9 cellular contexts compared by ENCODE assay signal in the genomic region with DNA sequence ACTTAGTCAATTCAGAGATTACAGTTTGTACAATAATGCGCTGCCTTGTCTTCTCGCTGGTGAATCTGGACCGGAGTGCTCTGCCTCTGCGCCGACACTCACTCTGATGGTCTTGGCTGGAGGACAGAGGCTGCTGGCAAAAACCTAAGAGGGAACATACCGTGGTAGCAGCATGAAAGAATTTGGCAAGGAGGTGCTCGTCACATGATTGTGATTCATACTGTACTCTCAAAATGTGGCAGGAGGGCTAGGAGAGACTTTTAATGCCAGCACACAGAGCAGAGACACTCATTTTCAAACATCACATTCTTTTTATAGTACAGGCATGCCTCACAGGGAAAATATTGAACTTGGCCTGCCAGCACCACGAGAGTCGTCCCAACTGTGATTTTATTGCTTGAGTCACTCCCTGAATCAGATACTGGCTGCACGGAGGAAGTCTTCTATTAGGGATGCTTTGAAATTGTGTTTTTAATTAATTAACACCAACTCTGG.
DNase-seq lines count a peak whose midpoint lies in the region; ATAC-seq and TF ChIP-seq lines count a peak whose summit lies in the region.
"Had no signal": no experiment of that assay in that cellular context is flagged by ENCODE, and none has a peak within 500 bp of the region (broad histone marks: within the 10 kb centered on the region; RNA-seq: fewer than 3 reads in every experiment).

No MANE protein-coding gene starts in this region.

- H3K4me1 Mint-ChIP-seq in naive thymus-derived CD4-positive, alpha-beta T cell = peaks cover 0 to 4% (median 0%) of the 10 kb centered on the region in 7 donors

- intact Hi-C loops in naive thymus-derived CD4-positive, alpha-beta T cell (cut with micrococcal nuclease) = no loop called here

- peak; percentile 99 for DNase-seq in AG04449 (ENCODE audit: low read depth, low spot score)
- peak; percentile 25 for DNase-seq in NOMO-1 treated with dmso at 0.1 percent for 144 hours (lab: John Stamatoyannopoulos, UW; ENCODE audit: unreplicated experiment)
- DNase-seq in epithelial cell of esophagus (ENCODE audit: low read depth) = peak; percentile 93
- no peak for DNase-seq in naive thymus-derived CD4-positive, alpha-beta T cell
- no peak for DNase-seq in activated CD4-positive, alpha-beta T cell treated with anti-CD3 and anti-CD28 coated beads for 48 hours
- no peak for DNase-seq in NCI-H146 (lab: John Stamatoyannopoulos, UW)
- DNase-seq: GDM1 had no signal

- CTCF ChIA-PET in AG04449 (lab: Yijun Ruan, JAX) = interaction anchor here (1.8 to 2.1 kb wide), 2 partner anchors 10 to 144 kb away, joined by 7 to 8 read pairs; no protein-coding TSS in a partner anchor
- CTCF ChIA-PET in naive thymus-derived CD4-positive, alpha-beta T cell (lab: Charles Lee) = no interaction called here

- H3K36me3 ChIP-seq in naive thymus-derived CD4-positive, alpha-beta T cell (ENCODE audit: control insufficient read depth in 2 of 3, insufficient read depth in 3 of 3, low read length in 3 of 3) = no peaks in the 10 kb centered on the region

- H3K4me3 Mint-ChIP-seq in naive thymus-derived CD4-positive, alpha-beta T cell = no peak overlapping the region

- TF ChIP-seq CTCF in AG04449 (IDR thresholded peaks at IDR 0.05; ENCODE audit: insufficient read depth, low read length, missing control alignments) (no peak), epithelial cell of esophagus (IDR thresholded peaks at IDR 0.05; ENCODE audit: insufficient read depth, low read depth, low read length, missing control alignments) (no peak)

- no peaks in the 10 kb centered on the region for H3K36me3 Mint-ChIP-seq in naive thymus-derived CD4-positive, alpha-beta T cell

- H3K4me1 ChIP-seq in naive thymus-derived CD4-positive, alpha-beta T cell (ENCODE audit: control insufficient read depth in 2 of 2, insufficient read depth in 2 of 2, low read length in 2 of 2) = no peaks in the 10 kb centered on the region

- no peaks in the 10 kb centered on the region for H3K9me3 ChIP-seq in naive thymus-derived CD4-positive, alpha-beta T cell (ENCODE audit: control insufficient read depth in 2 of 3, low read length in 3 of 3)

- no peak overlapping the region for H3K27ac ChIP-seq in naive thymus-derived CD4-positive, alpha-beta T cell (ENCODE audit: low read depth, low read length)

- POLR2A ChIA-PET in AG04449 (lab: Yijun Ruan, JAX) = interaction anchor here (1.2 to 2.1 kb wide), 5 partner anchors 14 to 326 kb away, joined by 4 to 5 read pairs (median 4); no protein-coding TSS in a partner anchor
- POLR2A ChIA-PET in naive thymus-derived CD4-positive, alpha-beta T cell (lab: Charles Lee) = no interaction called here

- peaks cover 0 to 4% (median 0%) of the 10 kb centered on the region in 11 donors for H3K9me3 Mint-ChIP-seq in naive thymus-derived CD4-positive, alpha-beta T cell

- peaks cover 19 to 47% (median 28%) of the 10 kb centered on the region in 5 donors for H3K27me3 Mint-ChIP-seq in naive thymus-derived CD4-positive, alpha-beta T cell

- H3K27ac Mint-ChIP-seq in naive thymus-derived CD4-positive, alpha-beta T cell = no peak overlapping the region

- peak overlapping the region; percentile 46 for H3K4me3 ChIP-seq in AG04449 (ENCODE audit: low read depth, low read length)
- no peak overlapping the region for H3K4me3 ChIP-seq in epithelial cell of esophagus (ENCODE audit: low read length)
- no peak overlapping the region for H3K4me3 ChIP-seq in naive thymus-derived CD4-positive, alpha-beta T cell (ENCODE audit: low read length)

- peak; percentile 42 for ATAC-seq in naive thymus-derived CD4-positive, alpha-beta T cell
- ATAC-seq in HG03025 (IDR thresholded peaks at IDR 0.05; ENCODE audit: low FRiP score, unreplicated experiment) (no peak), HG03196 (IDR thresholded peaks at IDR 0.05; ENCODE audit: unreplicated experiment) (no peak)

- H3K27me3 ChIP-seq in naive thymus-derived CD4-positive, alpha-beta T cell (ENCODE audit: control insufficient read depth in 2 of 2, insufficient read depth in 2 of 2, low read length in 2 of 2) = no peaks in the 10 kb centered on the region

Comparison
In these comparisons a context has a peak if more than half of its experiments do, and no peak if none do; other contexts are left out.
1. DNase-seq: peak in AG04449 (single experiment), NOMO-1 treated with dmso at 0.1 percent for 144 hours (single experiment) and epithelial cell of esophagus (single experiment); none in naive thymus-derived CD4-positive, alpha-beta T cell (0 of 9), activated CD4-positive, alpha-beta T cell treated with anti-CD3 and anti-CD28 coated beads for 48 hours (single experiment) and NCI-H146 (single experiment).